ENCODE assay signal across 19 cellular contexts in the genomic region with DNA sequence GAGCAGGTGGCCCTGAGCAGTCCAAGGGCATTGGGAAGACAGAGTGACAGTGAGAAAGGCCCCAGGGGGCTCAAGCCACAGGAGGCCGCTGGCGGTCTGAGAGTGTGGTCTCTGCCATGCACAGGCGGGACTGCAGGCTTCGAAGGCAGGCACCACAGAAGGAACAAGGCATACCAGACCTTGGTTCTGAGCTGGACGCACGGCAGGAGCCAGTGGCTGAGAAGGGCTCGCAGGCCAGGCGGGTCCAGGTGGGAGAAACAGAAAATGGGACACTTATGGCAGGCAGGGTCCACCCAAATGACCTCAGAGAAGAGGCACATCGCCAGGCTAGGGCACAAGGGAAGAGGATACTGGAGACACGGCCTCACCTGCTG. TPM values are rescaled to one million over a fixed set of nuclear protein-coding genes. Genes with fewer than 3 reads are reported as not detected.
A peak's percentile ranks its signal among the peaks of the same experiment; 100 is the strongest.
DNase-seq lines count a peak whose midpoint lies in the region; TF ChIP-seq lines count a peak whose summit lies in the region.
"Had no signal": no experiment of that assay in that cellular context is flagged by ENCODE, and none has a peak within 500 bp of the region (broad histone marks: within the 10 kb centered on the region; RNA-seq: fewer than 3 reads in every experiment).

No MANE protein-coding gene starts in this region.

- H3K27ac Mint-ChIP-seq in activated CD4-positive, alpha-beta memory T cell treated with anti-CD3 and anti-CD28 coated beads, Interleukin-2, amount 10 ng/mL, durations not matched to agents 7 days and 5 days = peak overlapping the region; percentile 29
- no peak overlapping the region for H3K27ac Mint-ChIP-seq in activated CD4-positive, alpha-beta memory T cell treated with anti-CD3 and anti-CD28 coated beads for 36 hours
- no peak overlapping the region for H3K27ac Mint-ChIP-seq in activated T-cell treated with anti-CD3 and anti-CD28 coated beads, Interleukin-2, amount 50 U/mL, for 24 hours

- no peak overlapping the region for H4K12ac ChIP-seq in trophoblast cell (ENCODE audit: low read depth, low read length)

- CTCF ChIA-PET in activated CD4-positive, alpha-beta memory T cell treated with anti-CD3 and anti-CD28 coated beads, Interleukin-2, amount 10 ng/mL, durations not matched to agents 7 days and 5 days (lab: Charles Lee) = interaction anchor here (1.6 kb wide), 1 partner anchor 19 kb away, joined by 3 read pairs; no protein-coding TSS in a partner anchor
- CTCF ChIA-PET in activated CD4-positive, alpha-beta memory T cell treated with anti-CD3 and anti-CD28 coated beads for 36 hours (lab: Charles Lee) = interaction anchor here (5.7 kb wide), 1 partner anchor 19 kb away, joined by 26 read pairs; no protein-coding TSS in a partner anchor

- H3K23ac ChIP-seq in trophoblast cell (ENCODE audit: low read length) = no peak overlapping the region

- no peaks in the 10 kb centered on the region for H3K9me3 Mint-ChIP-seq in activated CD4-positive, alpha-beta memory T cell treated with anti-CD3 and anti-CD28 coated beads, Interleukin-2, amount 10 ng/mL, durations not matched to agents 7 days and 5 days
- no peaks in the 10 kb centered on the region for H3K9me3 Mint-ChIP-seq in activated CD4-positive, alpha-beta memory T cell treated with anti-CD3 and anti-CD28 coated beads for 36 hours
- H3K9me3 Mint-ChIP-seq in activated T-cell treated with anti-CD3 and anti-CD28 coated beads, Interleukin-2, amount 50 U/mL, for 24 hours = no peaks in the 10 kb centered on the region

- peaks cover 41% of the 10 kb centered on the region for H3K4me1 ChIP-seq in Loucy (ENCODE audit: insufficient read depth, low read length, poor library complexity, severe bottlenecking)
- no peaks in the 10 kb centered on the region for H3K4me1 ChIP-seq in trophoblast cell (ENCODE audit: control insufficient read depth in 1 of 2, insufficient read depth in 2 of 2, low read length in 2 of 2)
- H3K4me1 ChIP-seq: left ventricle myocardium inferior had no signal

- H2AK5ac ChIP-seq in trophoblast cell (ENCODE audit: low read length) = no peak overlapping the region

- H4K20me1 ChIP-seq in Loucy (ENCODE audit: insufficient read depth, low read length, poor library complexity, severe bottlenecking) = peaks cover 52% of the 10 kb centered on the region

- peak; percentile 11 for DNase-seq in activated CD4-positive, alpha-beta memory T cell treated with anti-CD3 and anti-CD28 coated beads, Interleukin-2, amount 10 ng/mL, durations not matched to agents 7 days and 5 days
- no peak for DNase-seq in activated CD4-positive, alpha-beta memory T cell treated with anti-CD3 and anti-CD28 coated beads for 36 hours
- DNase-seq in coronary artery (ENCODE audit: low spot score) (peak; percentile 43), trophoblast cell (no peak), mucosa of gallbladder (ENCODE audit: low spot score) (no peak), GM20000 (ENCODE audit: low spot score) (no peak)
- DNase-seq in activated T-cell treated with anti-CD3 and anti-CD28 coated beads, Interleukin-2, amount 50 U/mL, for 24 hours = no peak
- DNase-seq: BE2C; brain microvascular endothelial cell; cortex of kidney; KBM-7; left ventricle myocardium inferior; NCI-H1694 treated with DMSO at 0.1 percent for 48 hours; PC-3; retina; SIG-M5; stimulated activated CD4-positive, alpha-beta T cell treated with anti-CD3 and anti-CD28 coated beads, Interleukin-4, amount 100 ng/mL, for 4 hours had no signal

- no peak overlapping the region for H3K14ac ChIP-seq in trophoblast cell (ENCODE audit: low read length)

- H2AFZ ChIP-seq in Loucy (ENCODE audit: low read length) = no peak overlapping the region
- H2AFZ ChIP-seq in trophoblast cell (ENCODE audit: insufficient read depth, low read length, poor library complexity) = no peak overlapping the region

- H3K4me2 ChIP-seq in Loucy (ENCODE audit: low read depth, low read length, poor library complexity, severe bottlenecking) (peak overlapping the region; percentile 68), trophoblast cell (ENCODE audit: low read length) (no peak overlapping the region)

- H3K27ac ChIP-seq in coronary artery (no peak overlapping the region), trophoblast cell (ENCODE audit: low read depth, low read length) (no peak overlapping the region)
- H3K27ac ChIP-seq: brain microvascular endothelial cell, left ventricle myocardium inferior, neutrophil had no signal

- H3K36me3 Mint-ChIP-seq in activated CD4-positive, alpha-beta memory T cell treated with anti-CD3 and anti-CD28 coated beads, Interleukin-2, amount 10 ng/mL, durations not matched to agents 7 days and 5 days (ENCODE audit: low read depth) = peaks cover 99% of the 10 kb centered on the region
- H3K36me3 Mint-ChIP-seq in activated CD4-positive, alpha-beta memory T cell treated with anti-CD3 and anti-CD28 coated beads for 36 hours = peaks cover 94% of the 10 kb centered on the region
- H3K36me3 Mint-ChIP-seq in activated T-cell treated with anti-CD3 and anti-CD28 coated beads, Interleukin-2, amount 50 U/mL, for 24 hours (ENCODE audit: low read depth) = peaks cover 100% of the 10 kb centered on the region

- H3K79me2 ChIP-seq in Loucy (ENCODE audit: insufficient read depth, low read length) (peaks cover 98% of the 10 kb centered on the region), trophoblast cell (ENCODE audit: control insufficient read depth, insufficient read depth, low read length, poor library complexity) (no peaks in the 10 kb centered on the region)

- intact Hi-C loops in activated CD4-positive, alpha-beta memory T cell treated with anti-CD3 and anti-CD28 coated beads for 36 hours (cut with micrococcal nuclease) = no loop called here

- H3F3A ChIP-seq in Loucy (ENCODE audit: low read depth) = no peaks in the 10 kb centered on the region

- peak overlapping the region; percentile 6 for H3K4ac ChIP-seq in trophoblast cell (ENCODE audit: low read depth, low read length)

- H2BK12ac ChIP-seq in trophoblast cell (ENCODE audit: low read length) = no peak overlapping the region

- no peak overlapping the region for H4K91ac ChIP-seq in trophoblast cell (ENCODE audit: low read depth, low read length)

- H3K4me1 Mint-ChIP-seq in activated CD4-positive, alpha-beta memory T cell treated with anti-CD3 and anti-CD28 coated beads, Interleukin-2, amount 10 ng/mL, durations not matched to agents 7 days and 5 days = peaks cover 60% of the 10 kb centered on the region
- H3K4me1 Mint-ChIP-seq in activated CD4-positive, alpha-beta memory T cell treated with anti-CD3 and anti-CD28 coated beads for 36 hours (ENCODE audit: low read depth) = peaks cover 10% of the 10 kb centered on the region
- peaks cover 6% of the 10 kb centered on the region for H3K4me1 Mint-ChIP-seq in activated T-cell treated with anti-CD3 and anti-CD28 coated beads, Interleukin-2, amount 50 U/mL, for 24 hours (ENCODE audit: low read depth)

- H2BK120ac ChIP-seq in trophoblast cell (ENCODE audit: insufficient read depth, low read length, poor library complexity) = no peak overlapping the region

- H3K4me3 ChIP-seq in Loucy (ENCODE audit: low read length, poor library complexity, severe bottlenecking) = peak overlapping the region; percentile 60
- no peak overlapping the region for H3K4me3 ChIP-seq in coronary artery
- no peak overlapping the region for H3K4me3 ChIP-seq in trophoblast cell (ENCODE audit: low read depth, low read length)
- H3K4me3 ChIP-seq: left ventricle myocardium inferior had no signal

- H3K9me2 ChIP-seq in Loucy (replicated peaks; ENCODE audit: low read depth, low read length) = no peaks in the 10 kb centered on the region

- no peak for TF ChIP-seq CTCF in Loucy (conservative IDR thresholded peaks at IDR 0.05; ENCODE audit: low read length)
- TF ChIP-seq CTCF in coronary artery (IDR thresholded peaks at IDR 0.05) = no peak
- no peak for TF ChIP-seq CTCF in GM20000 (IDR thresholded peaks at IDR 0.05; ENCODE audit: extremely low read depth, missing control alignments)

- no peaks in the 10 kb centered on the region for H3K9me3 ChIP-seq in Loucy (ENCODE audit: insufficient read depth, low read depth, low read length)
- H3K9me3 ChIP-seq in trophoblast cell (ENCODE audit: insufficient read depth, low read depth, low read length) = peaks cover 4% of the 10 kb centered on the region
- H3K9me3 ChIP-seq: BE2C, left ventricle myocardium inferior, neutrophil had no signal

- no peak overlapping the region for H3K4me3 Mint-ChIP-seq in activated CD4-positive, alpha-beta memory T cell treated with anti-CD3 and anti-CD28 coated beads, Interleukin-2, amount 10 ng/mL, durations not matched to agents 7 days and 5 days
- H3K4me3 Mint-ChIP-seq in activated CD4-positive, alpha-beta memory T cell treated with anti-CD3 and anti-CD28 coated beads for 36 hours = no peak overlapping the region
- H3K4me3 Mint-ChIP-seq in activated T-cell treated with anti-CD3 and anti-CD28 coated beads, Interleukin-2, amount 50 U/mL, for 24 hours = no peak overlapping the region

- H3K18ac ChIP-seq in trophoblast cell (ENCODE audit: low read length) = peak overlapping the region; percentile 25

- no peak overlapping the region for H4K8ac ChIP-seq in trophoblast cell (ENCODE audit: low read depth, low read length)

- peak overlapping the region; percentile 46 for H3K9ac ChIP-seq in Loucy (ENCODE audit: low read depth, low read length, poor library complexity, severe bottlenecking)
- H3K9ac ChIP-seq in trophoblast cell (ENCODE audit: low read length) = no peak overlapping the region

- H3K36me3 ChIP-seq in Loucy (ENCODE audit: insufficient read depth, low read length) (peaks cover 99% of the 10 kb centered on the region), trophoblast cell (ENCODE audit: control insufficient read depth in 1 of 2, insufficient read depth in 2 of 2, low read length in 2 of 2) (peaks cover 54 to 77% of the 10 kb centered on the region in 2 experiments)
- H3K36me3 ChIP-seq: left ventricle myocardium inferior had no signal

- H3K27me3 ChIP-seq in Loucy (ENCODE audit: insufficient read depth, low read length, poor library complexity, severe bottlenecking) = no peaks in the 10 kb centered on the region
- no peaks in the 10 kb centered on the region for H3K27me3 ChIP-seq in trophoblast cell (ENCODE audit: insufficient read depth, low read length)
- H3K27me3 ChIP-seq: BE2C, brain microvascular endothelial cell, neutrophil had no signal

- POLR2A ChIA-PET in activated CD4-positive, alpha-beta memory T cell treated with anti-CD3 and anti-CD28 coated beads, Interleukin-2, amount 10 ng/mL, durations not matched to agents 7 days and 5 days (lab: Charles Lee) = interaction anchor here (0.8 to 2.7 kb wide), 2 partner anchors 11 to 1289 kb away, joined by 3 to 12 read pairs; a partner anchor contains a TSS
- POLR2A ChIA-PET in activated CD4-positive, alpha-beta memory T cell treated with anti-CD3 and anti-CD28 coated beads for 36 hours (lab: Charles Lee) = interaction anchor here (0.7 kb wide), 1 partner anchor 310 kb away, joined by 3 read pairs; no protein-coding TSS in a partner anchor

- no peaks in the 10 kb centered on the region for H3K79me1 ChIP-seq in trophoblast cell (ENCODE audit: low read length)

- no peak overlapping the region for H2BK5ac ChIP-seq in trophoblast cell (ENCODE audit: low read depth, low read length, poor library complexity)

- H3K27me3 Mint-ChIP-seq in activated CD4-positive, alpha-beta memory T cell treated with anti-CD3 and anti-CD28 coated beads, Interleukin-2, amount 10 ng/mL, durations not matched to agents 7 days and 5 days = no peaks in the 10 kb centered on the region
- H3K27me3 Mint-ChIP-seq in activated CD4-positive, alpha-beta memory T cell treated with anti-CD3 and anti-CD28 coated beads for 36 hours = no peaks in the 10 kb centered on the region
- no peaks in the 10 kb centered on the region for H3K27me3 Mint-ChIP-seq in activated T-cell treated with anti-CD3 and anti-CD28 coated beads, Interleukin-2, amount 50 U/mL, for 24 hours

- WGBS in trophoblast cell (ENCODE audit: extremely low coverage, insufficient coverage, insufficient read length) = no CpG with 5 or more reads among the region's 10 CpGs

RNA-seq across cellular contexts. Expression of a gene that starts 14.9 kb away (rescaled TPM):
- 100 to 1,000 TPM; 126 to 129 TPM for total RNA-seq in activated CD4-positive, alpha-beta memory T cell treated with anti-CD3 and anti-CD28 coated beads, Interleukin-2, amount 10 ng/mL, durations not matched to agents 7 days and 5 days
- total RNA-seq in activated CD4-positive, alpha-beta memory T cell treated with anti-CD3 and anti-CD28 coated beads for 36 hours = 100 to 1,000 TPM in 1 of 2 experiments, 10 to 100 TPM in 1; 98.4 to 102 TPM
- 21.0 and 22.2 TPM in 2 replicates for polyA plus RNA-seq in trophoblast cell (2013)
- total RNA-seq in mucosa of gallbladder = 1.9 TPM

Comparison
In these comparisons a context has a peak if more than half of its experiments do, and no peak if none do; other contexts are left out.
1. DNase-seq: peak in activated CD4-positive, alpha-beta memory T cell treated with anti-CD3 and anti-CD28 coated beads, Interleukin-2, amount 10 ng/mL, durations not matched to agents 7 days and 5 days (single experiment) and coronary artery (single experiment); none in activated CD4-positive, alpha-beta memory T cell treated with anti-CD3 and anti-CD28 coated beads for 36 hours (single experiment), trophoblast cell (0 of 2), mucosa of gallbladder (single experiment), GM20000 (single experiment) and activated T-cell treated with anti-CD3 and anti-CD28 coated beads, Interleukin-2, amount 50 U/mL, for 24 hours (single experiment).
2. RNA of a gene that starts 14.9 kb away (total RNA-seq): 126 to 129 TPM in activated CD4-positive, alpha-beta memory T cell treated with anti-CD3 and anti-CD28 coated beads, Interleukin-2, amount 10 ng/mL, durations not matched to agents 7 days and 5 days and 98.4 to 102 TPM in activated CD4-positive, alpha-beta memory T cell treated with anti-CD3 and anti-CD28 coated beads for 36 hours; 1.9 TPM in mucosa of gallbladder (single experiment); every median in the first group is over 10 times any median in the second.